Comparison of ENCODE assay signal across 19 cellular contexts in the genomic region with DNA sequence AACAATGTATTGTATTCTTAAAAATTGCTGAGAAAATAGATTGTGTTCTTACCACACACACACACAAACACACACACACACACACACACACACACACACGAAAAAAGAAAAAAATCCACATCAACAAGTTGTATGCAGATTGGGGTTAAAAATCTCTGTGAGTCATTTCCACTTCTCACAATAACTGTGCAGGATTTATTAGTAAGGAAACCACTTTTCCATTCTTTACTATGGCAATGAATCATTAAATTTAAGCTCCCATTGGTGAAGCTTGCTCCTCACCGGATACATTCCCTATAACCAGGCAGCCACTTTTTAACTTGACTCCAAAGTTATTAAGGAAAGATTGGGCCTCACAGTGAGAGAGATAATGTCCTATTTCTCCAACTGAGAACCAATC.
"Had no signal": no experiment of that assay in that cellular context is flagged by ENCODE, and none has a peak within 500 bp of the region (broad histone marks: within the 10 kb centered on the region; RNA-seq: fewer than 3 reads in every experiment).

No MANE protein-coding gene starts in this region.

- H3K27ac ChIP-seq: coronary artery, dorsolateral prefrontal cortex, esophagus muscularis mucosa, foreskin keratinocyte, gastroesophageal sphincter, heart right ventricle, left lung, lower lobe of right lung had no signal

- H3K36me3 Mint-ChIP-seq: mesothelial cell of epicardium had no signal

- H3K4me3 Mint-ChIP-seq: mesothelial cell of epicardium had no signal

- H3K36me3 ChIP-seq: esophagus muscularis mucosa, gastroesophageal sphincter, heart right ventricle, left lung, lower lobe of right lung had no signal

- H3K4me1 ChIP-seq: esophagus muscularis mucosa, foreskin keratinocyte, gastroesophageal sphincter, heart right ventricle, left lung, lower lobe of right lung had no signal

- H3K27ac Mint-ChIP-seq: mesothelial cell of epicardium had no signal

- ATAC-seq: foreskin keratinocyte, gastroesophageal sphincter, heart right ventricle, left cardiac atrium, left lung, left ventricle myocardium superior, lower lobe of right lung, mucosa of descending colon had no signal

- H3K4me3 ChIP-seq: coronary artery, dorsolateral prefrontal cortex, esophagus muscularis mucosa, gastroesophageal sphincter, heart right ventricle, left lung, lower lobe of right lung, mucosa of descending colon had no signal

- H3K9me3 ChIP-seq: esophagus muscularis mucosa, gastroesophageal sphincter, heart right ventricle, left lung, lower lobe of right lung, mucosa of descending colon had no signal

- H3K4me1 Mint-ChIP-seq: mesothelial cell of epicardium had no signal

- DNase-seq: dermis blood vessel endothelial cell; dorsolateral prefrontal cortex; effector CD4-positive, alpha-beta T cell; effector memory CD4-positive, alpha-beta T cell; foreskin keratinocyte; glutamatergic neuron; head of caudate nucleus; heart right ventricle; hippocampal formation; left cardiac atrium; left lung; left ventricle myocardium superior; lower lobe of right lung; mesenchymal stem cell; mucosa of descending colon had no signal
